In genomic region chr15:77666296-77666660, GRCh38 we compare ENCODE assay signal across 22 cellular contexts. TPM values are rescaled to one million over a fixed set of nuclear protein-coding genes. Genes with fewer than 3 reads are reported as not detected.
DNase-seq lines count a peak whose midpoint lies in the region; ATAC-seq and TF ChIP-seq lines count a peak whose summit lies in the region.
"Had no signal": no experiment of that assay in that cellular context is flagged by ENCODE, and none has a peak within 500 bp of the region (broad histone marks: within the 10 kb centered on the region; RNA-seq: fewer than 3 reads in every experiment).

No MANE protein-coding gene starts in this region.

- no peaks in the 10 kb centered on the region for H3K36me3 Mint-ChIP-seq in endothelial cell (ENCODE audit: low read depth, unreplicated experiment)
- H3K36me3 Mint-ChIP-seq: CD14-positive monocyte; CD8-positive, alpha-beta memory T cell had no signal

- intact Hi-C loops in Right ventricle myocardium superior (cut with DNase I) = no loop called here
- intact Hi-C loops in Right ventricle myocardium inferior (cut with DNase I) = no loop called here
- intact Hi-C loops in dorsolateral prefrontal cortex (cut with DNase I) = no loop called here

- no peaks in the 10 kb centered on the region for H3K36me3 ChIP-seq in osteoblast (ENCODE audit: insufficient read depth, low read length)
- H3K36me3 ChIP-seq: BE2C; BLaER1 treated with 17β-estradiol and CSF1 and Interleukin-3, amounts not matched to agents 10 nM and 100 nM had no signal

- H3K79me2 ChIP-seq in osteoblast (ENCODE audit: insufficient read depth, low read length) = no peaks in the 10 kb centered on the region

- H4K20me1 ChIP-seq in osteoblast (ENCODE audit: insufficient read depth, low read length) = no peaks in the 10 kb centered on the region
- H4K20me1 ChIP-seq: BLaER1 treated with 17β-estradiol and CSF1 and Interleukin-3, amounts not matched to agents 10 nM and 100 nM had no signal

- H3K27ac ChIP-seq in dorsolateral prefrontal cortex (peak overlapping the region in 37 of 59 donors; percentile 10 to 88 (median 57)), osteoblast (ENCODE audit: low read depth, low read length) (no peak overlapping the region)
- H3K27ac ChIP-seq: A549; BLaER1 treated with 17β-estradiol and CSF1 and Interleukin-3, amounts not matched to agents 10 nM and 100 nM had no signal

- no peak overlapping the region for H3K4me3 Mint-ChIP-seq in endothelial cell (ENCODE audit: unreplicated experiment)
- H3K4me3 Mint-ChIP-seq: CD14-positive monocyte; CD4-positive, alpha-beta T cell; CD8-positive, alpha-beta memory T cell had no signal

- DNase-seq in Right ventricle myocardium superior = peak; percentile 15
- DNase-seq in Right ventricle myocardium inferior (ENCODE audit: missing footprints) = no peak
- DNase-seq in dorsolateral prefrontal cortex = no peak
- peak; percentile 14 for DNase-seq in osteoblast (ENCODE audit: insufficient read length, low spot score, missing footprints)
- no peak for DNase-seq in endothelial cell (ENCODE audit: low spot score)
- DNase-seq: 8988T; ACHN; AML-193; BE2C; Calu3; CD4-positive, alpha-beta T cell; CD8-positive, alpha-beta memory T cell; DMS53; DMS79 treated with DMSO at 0.1 percent for 48 hours; GF-D8; GOT3; H7; HCEC 1CT had no signal

- peaks cover 10% of the 10 kb centered on the region for H3K27me3 Mint-ChIP-seq in endothelial cell (ENCODE audit: unreplicated experiment)

- no peak overlapping the region for H3K4me2 ChIP-seq in osteoblast (ENCODE audit: insufficient read depth, low read length)
- H3K4me2 ChIP-seq: A549 had no signal

- H3K4me3 ChIP-seq in dorsolateral prefrontal cortex (no peak overlapping the region), osteoblast (ENCODE audit: insufficient read depth, low read length) (no peak overlapping the region)
- H3K4me3 ChIP-seq: A549; BLaER1 treated with 17β-estradiol and CSF1 and Interleukin-3, amounts not matched to agents 10 nM and 100 nM had no signal

- H3K9me3 Mint-ChIP-seq in endothelial cell (ENCODE audit: unreplicated experiment) = no peaks in the 10 kb centered on the region
- H3K9me3 Mint-ChIP-seq: CD14-positive monocyte; CD4-positive, alpha-beta T cell; CD8-positive, alpha-beta memory T cell had no signal

- no peaks in the 10 kb centered on the region for H3K9me3 ChIP-seq in osteoblast (ENCODE audit: low read depth, low read length)
- H3K9me3 ChIP-seq: A549; BE2C; BLaER1 treated with 17β-estradiol and CSF1 and Interleukin-3, amounts not matched to agents 10 nM and 100 nM had no signal

- H3K27ac Mint-ChIP-seq in endothelial cell (ENCODE audit: unreplicated experiment) = no peak overlapping the region
- H3K27ac Mint-ChIP-seq: CD14-positive monocyte; CD4-positive, alpha-beta T cell had no signal

- no peak for ATAC-seq in Right ventricle myocardium superior (ENCODE audit: poor library complexity)
- no peak for ATAC-seq in Right ventricle myocardium inferior
- no peak for ATAC-seq in GM18858 (IDR thresholded peaks at IDR 0.05; ENCODE audit: unreplicated experiment)

- H3K4me1 ChIP-seq in osteoblast (ENCODE audit: insufficient read depth, low read length) = no peaks in the 10 kb centered on the region
- H3K4me1 ChIP-seq: A549 had no signal

- no peak overlapping the region for H2AFZ ChIP-seq in osteoblast (ENCODE audit: low read length)

- peaks cover 3% of the 10 kb centered on the region for H3K4me1 Mint-ChIP-seq in endothelial cell (ENCODE audit: unreplicated experiment)
- H3K4me1 Mint-ChIP-seq: CD14-positive monocyte; CD8-positive, alpha-beta memory T cell had no signal

- TF ChIP-seq CTCF in dorsolateral prefrontal cortex (IDR thresholded peaks at IDR 0.05 in 54 of 56, conservative IDR thresholded peaks at IDR 0.05 in 2 of 56; ENCODE audit: low read depth in 1 of 56, partially characterized antibody in 56 of 56) (no peak), osteoblast (IDR thresholded peaks at IDR 0.05; ENCODE audit: extremely low read depth, low read depth, low read length) (no peak), endothelial cell (IDR thresholded peaks at IDR 0.05; ENCODE audit: unreplicated experiment) (no peak)

- H3K27me3 ChIP-seq in dorsolateral prefrontal cortex (no peaks in the 10 kb centered on the region), osteoblast (ENCODE audit: insufficient read depth, low read length) (peaks cover 28% of the 10 kb centered on the region)
- H3K27me3 ChIP-seq: BE2C; BLaER1 treated with 17β-estradiol and CSF1 and Interleukin-3, amounts not matched to agents 10 nM and 100 nM had no signal

RNA-seq across cellular contexts. Expression of gene LINGO1, which starts 33.6 kb away (rescaled TPM):
- 0.81 TPM for total RNA-seq in Right ventricle myocardium superior
- total RNA-seq in Right ventricle myocardium inferior = 0.78 TPM
- total RNA-seq in dorsolateral prefrontal cortex = 100 to 1,000 TPM in 114 of 120 experiments, 10 to 100 TPM in 6; 54.7 to 233 (median 155) TPM
- total RNA-seq in osteoblast = under 0.01 and 1.1 TPM in 2 replicates
- 18.8 TPM for total RNA-seq in endothelial cell (ENCODE audit: unreplicated experiment)
- total RNA-seq: Calu3; CD4-positive, alpha-beta T cell; CD8-positive, alpha-beta memory T cell had no signal

Comparison
In these comparisons a context has a peak if more than half of its experiments do, and no peak if none do; other contexts are left out.
1. DNase-seq: peak in Right ventricle myocardium superior (single experiment) and osteoblast (single experiment); none in Right ventricle myocardium inferior (single experiment), dorsolateral prefrontal cortex (0 of 10) and endothelial cell (single experiment).